ENCODE assay signal across 20 cellular contexts in genomic region chr11:44130751-44131150, GRCh38. TPM values are rescaled to one million over a fixed set of nuclear protein-coding genes. Genes with fewer than 3 reads are reported as not detected.
DNase-seq lines count a peak whose midpoint lies in the region; ATAC-seq and TF ChIP-seq lines count a peak whose summit lies in the region.
"Had no signal": no experiment of that assay in that cellular context is flagged by ENCODE, and none has a peak within 500 bp of the region (broad histone marks: within the 10 kb centered on the region; RNA-seq: fewer than 3 reads in every experiment).

No MANE protein-coding gene starts in this region.

- no peaks in the 10 kb centered on the region for H3K9me3 ChIP-seq in heart right ventricle
- no peaks in the 10 kb centered on the region for H3K9me3 ChIP-seq in SJCRH30 (replicated peaks)
- no peaks in the 10 kb centered on the region for H3K9me3 ChIP-seq in left ventricle myocardium inferior (replicated peaks)
- H3K9me3 ChIP-seq in hepatocyte (ENCODE audit: low read depth) = no peaks in the 10 kb centered on the region

- no peaks in the 10 kb centered on the region for H3K79me2 ChIP-seq in hepatocyte

- TF ChIP-seq CTCF in heart right ventricle (IDR thresholded peaks at IDR 0.05) (peak in 6 of 9 donors; percentile 11 to 48 (median 28)), left ventricle myocardium inferior (IDR thresholded peaks at IDR 0.05; ENCODE audit: borderline replicate concordance) (peak; percentile 26), hepatocyte (IDR thresholded peaks at IDR 0.05; ENCODE audit: poor library complexity) (no peak)

- H3K4me3 ChIP-seq in heart right ventricle = no peak overlapping the region
- H3K4me3 ChIP-seq in SJCRH30 = no peak overlapping the region
- H3K4me3 ChIP-seq in left ventricle myocardium inferior = no peak overlapping the region
- no peak overlapping the region for H3K4me3 ChIP-seq in hepatocyte

- H3K36me3 ChIP-seq in heart right ventricle = peaks cover 0 to 98% (median 33%) of the 10 kb centered on the region in 9 donors
- H3K36me3 ChIP-seq in SJCRH30 = peaks cover 13% of the 10 kb centered on the region
- peaks cover 74% of the 10 kb centered on the region for H3K36me3 ChIP-seq in left ventricle myocardium inferior
- no peaks in the 10 kb centered on the region for H3K36me3 ChIP-seq in hepatocyte (replicated peaks; ENCODE audit: insufficient read depth, low read depth)

- H3K27ac ChIP-seq in heart right ventricle = no peak overlapping the region
- no peak overlapping the region for H3K27ac ChIP-seq in SJCRH30
- H3K27ac ChIP-seq in left ventricle myocardium inferior (replicated peaks) = no peak overlapping the region
- H3K27ac ChIP-seq in caudate nucleus (ENCODE audit: low read depth, low read length) = no peak overlapping the region
- H3K27ac ChIP-seq in hepatocyte = no peak overlapping the region
- H3K27ac ChIP-seq: RWPE1 had no signal

- H4K20me1 ChIP-seq in hepatocyte (ENCODE audit: insufficient read depth, poor library complexity, severe bottlenecking) = no peaks in the 10 kb centered on the region

- ATAC-seq in heart right ventricle = peak in 5 of 8 donors; percentile 60 to 80 (median 65)
- no peak for ATAC-seq in Right ventricle myocardium inferior
- ATAC-seq: CD8-positive, alpha-beta T cell had no signal

- no peak overlapping the region for H2AFZ ChIP-seq in hepatocyte

- no peaks in the 10 kb centered on the region for H3K27me3 ChIP-seq in heart right ventricle
- no peaks in the 10 kb centered on the region for H3K27me3 ChIP-seq in SJCRH30
- no peaks in the 10 kb centered on the region for H3K27me3 ChIP-seq in left ventricle myocardium inferior (ENCODE audit: low read depth)
- no peaks in the 10 kb centered on the region for H3K27me3 ChIP-seq in hepatocyte

- peak in 1 of 2 donors; percentile 28 for DNase-seq in heart right ventricle
- DNase-seq in Right ventricle myocardium inferior (ENCODE audit: missing footprints) = no peak
- peak; percentile 16 to 33 for DNase-seq in SJCRH30
- no peak for DNase-seq in left ventricle myocardium inferior
- DNase-seq in Ammon's horn (ENCODE audit: low spot score) = no peak
- no peak for DNase-seq in caudate nucleus (lab: John Stamatoyannopoulos, UW)
- no peak for DNase-seq in hepatocyte (ENCODE audit: low spot score)
- DNase-seq: ACHN; C1 segment of cervical spinal cord; CD8-positive, alpha-beta T cell; DMS153; MM.1S; NCI-H1092; NCI-H1436; NCI-H187 treated with DMSO at 0.1 percent for 48 hours; NCI-H2107; NCI-H2227 treated with DMSO at 0.1 percent for 48 hours; NCI-H510A; NK-92 treated with Interleukin-12 subunit alpha and Interleukin-12 subunit beta, amount 100 ng/mL, for 24 hours had no signal

- intact Hi-C loops in heart right ventricle (cut with DNase I) = loop anchor here (5.0 to 10.0 kb wide), 4 partner anchors 124 to 407 kb away; no protein-coding TSS in a partner anchor
- intact Hi-C loops in Right ventricle myocardium inferior (cut with DNase I) = loop anchor here (5.0 kb wide), 2 partner anchors 157 to 407 kb away; no protein-coding TSS in a partner anchor
- intact Hi-C loops in left ventricle myocardium inferior (cut with micrococcal nuclease) = loop anchor here (5.0 to 10.0 kb wide), 2 partner anchors 157 to 404 kb away; no protein-coding TSS in a partner anchor

- 68 to 76% methylated on average over 6 of the region's 6 CpGs for WGBS in heart right ventricle, 2 donors
- 94% methylated on average over 6 of the region's 6 CpGs for WGBS in hepatocyte (ENCODE audit: low lambda C conversion rate, missing lambda C conversion rate)

- H3K9me2 ChIP-seq in hepatocyte (replicated peaks; ENCODE audit: insufficient read depth) = no peaks in the 10 kb centered on the region

- H3K4me2 ChIP-seq in hepatocyte = no peak overlapping the region

- H3K4me1 ChIP-seq in heart right ventricle (peaks cover 0 to 12% (median 0%) of the 10 kb centered on the region in 9 donors), SJCRH30 (peaks cover 24% of the 10 kb centered on the region), left ventricle myocardium inferior (peaks cover 12% of the 10 kb centered on the region), hepatocyte (ENCODE audit: insufficient read depth) (peaks cover 5% of the 10 kb centered on the region)

RNA-seq across cellular contexts. Expression of gene EXT2, which starts 35.3 kb away (rescaled TPM):
- total RNA-seq in heart right ventricle = 10 to 100 TPM; 24.4 to 35.1 (median 29.1) TPM
- 10 to 100 TPM; 18.7 to 26.2 TPM for polyA plus RNA-seq in heart right ventricle
- 30.7 TPM for total RNA-seq in Right ventricle myocardium inferior
- 85.0 and 91.7 TPM in 2 replicates for total RNA-seq in SJCRH30 (2014; rRNA removed; shearing (Covaris generic))
- total RNA-seq in left ventricle myocardium inferior = 24.5 TPM
- total RNA-seq in hepatocyte = 95.8 and 107 TPM in 2 replicates
- 71.5 and 80.6 TPM in 2 replicates for polyA plus RNA-seq in hepatocyte

Comparison
In these comparisons a context has a peak if more than half of its experiments do, and no peak if none do; other contexts are left out.
1. DNase-seq: peak in SJCRH30 (2 of 2); none in Right ventricle myocardium inferior (single experiment), left ventricle myocardium inferior (single experiment), Ammon's horn (single experiment), caudate nucleus (0 of 61) and hepatocyte (single experiment).